In the genomic region with DNA sequence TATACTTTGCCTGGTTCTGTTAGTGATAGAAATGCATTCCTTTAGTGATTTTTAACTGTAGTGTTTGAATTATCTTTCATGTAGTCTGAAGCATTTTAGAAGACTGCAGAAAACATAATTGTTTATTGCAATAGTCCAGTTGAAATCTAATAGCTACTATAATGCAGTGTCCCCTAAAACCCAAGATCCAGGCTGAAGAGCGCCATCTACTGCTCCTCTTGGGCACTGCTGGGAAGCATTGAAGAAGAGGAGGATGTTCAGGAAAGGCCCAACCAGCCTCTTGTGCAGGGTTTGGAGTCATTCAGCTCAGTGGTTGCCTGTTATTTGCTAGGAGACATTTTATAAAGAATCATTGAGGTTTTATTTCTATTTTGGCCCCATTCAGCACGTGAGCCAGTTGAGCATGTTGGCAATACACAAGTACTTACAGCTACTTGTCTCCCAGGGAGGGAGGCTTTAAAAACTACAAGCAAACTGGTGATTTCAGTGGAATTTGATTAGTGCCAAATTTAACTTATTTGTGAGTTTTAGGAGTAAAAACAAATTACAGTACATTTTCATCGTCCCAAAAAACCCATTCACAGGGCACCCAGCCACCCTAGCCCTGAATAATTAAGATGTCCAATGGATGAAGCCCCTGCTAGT, we compare ENCODE assay signal across 8 cellular contexts.
DNase-seq lines count a peak whose midpoint lies in the region; ATAC-seq and TF ChIP-seq lines count a peak whose summit lies in the region.

No MANE protein-coding gene starts in this region.

- H3K4me2 ChIP-seq in KMS-11 = no peak overlapping the region

- intact Hi-C loops in posterior vena cava (cut with DNase I) = loop anchor here (5.0 to 10.0 kb wide), 3 partner anchors 171 to 1347 kb away; partner anchors contain the start of genes ASCC2 (in 1 of the 2) and CABP7 (in 1 of the 2)
- intact Hi-C loops in aorta (cut with DNase I) = loop anchor here (5.0 to 10.0 kb wide), 3 partner anchors 131 to 371 kb away; partner anchors contain the start of gene ASCC2 (in 1 of the 2)

- H3K79me2 ChIP-seq in KMS-11 (ENCODE audit: insufficient read depth, low read depth) = no peaks in the 10 kb centered on the region

- DNase-seq in DMS153 treated with DMSO at 0.1 percent for 48 hours (lab: John Stamatoyannopoulos, UW; ENCODE audit: unreplicated experiment) (peak; percentile 40), SK-N-DZ (ENCODE audit: low spot score) (peak; percentile 63), glomerular visceral epithelial cell (ENCODE audit: extremely low spot score) (peak; percentile 72), posterior vena cava (ENCODE audit: low spot score) (peak; percentile 90), aorta (peak; percentile 66 to 85)
- peak; percentile 59 for DNase-seq in activated naive CD4-positive, alpha-beta T cell treated with anti-CD3 and anti-CD28 coated beads, Interleukin-2, amount 50 U/mL, for 16 hours

- H3K27ac ChIP-seq in KMS-11 (no peak overlapping the region), aorta (ENCODE audit: low read depth in 1 of 2, low read length in 2 of 2) (no peak overlapping the region)

- ATAC-seq in aorta (ENCODE audit: low FRiP score) = peak; percentile 87
- ATAC-seq in GM18867 (IDR thresholded peaks at IDR 0.05; ENCODE audit: unreplicated experiment) = no peak

- H2AFZ ChIP-seq in KMS-11 (ENCODE audit: low read depth) = no peak overlapping the region

- TF ChIP-seq CTCF in KMS-11 (conservative IDR thresholded peaks at IDR 0.05; ENCODE audit: low read depth, low read length) = peak; percentile 98

- no peak overlapping the region for H3K4me3 ChIP-seq in KMS-11 (IDR thresholded peaks at IDR 0.05; ENCODE audit: insufficient read depth, low read depth, low read length)
- H3K4me3 ChIP-seq in aorta (ENCODE audit: low read length in 2 of 2) = no peak overlapping the region

- H3K36me3 ChIP-seq in KMS-11 (ENCODE audit: insufficient read depth) (no peaks in the 10 kb centered on the region), aorta (ENCODE audit: control insufficient read depth in 1 of 2, insufficient read depth in 2 of 2, low read length in 1 of 2) (peaks cover 6 to 7% of the 10 kb centered on the region in 2 donors)

- no peaks in the 10 kb centered on the region for H3K27me3 ChIP-seq in KMS-11 (ENCODE audit: insufficient read depth, low read depth)
- H3K27me3 ChIP-seq in aorta (ENCODE audit: control insufficient read depth in 1 of 2, insufficient read depth in 2 of 2, low read length in 1 of 2) = no peaks in the 10 kb centered on the region

- no peaks in the 10 kb centered on the region for H3K4me1 ChIP-seq in KMS-11 (ENCODE audit: low read depth, poor library complexity, severe bottlenecking)
- no peaks in the 10 kb centered on the region for H3K4me1 ChIP-seq in aorta (ENCODE audit: control insufficient read depth in 1 of 2, insufficient read depth in 2 of 2, low read length in 2 of 2)

- no peaks in the 10 kb centered on the region for H3K9me3 ChIP-seq in aorta (ENCODE audit: control insufficient read depth, low read length)

- no peaks in the 10 kb centered on the region for H4K20me1 ChIP-seq in KMS-11 (ENCODE audit: insufficient read depth)

- no peak overlapping the region for H3K9ac ChIP-seq in KMS-11

- WGBS in aorta, 2 donors = 29 to 39% methylated on average over 3 of the region's 3 CpGs

Comparison
In these comparisons a context has a peak if more than half of its experiments do, and no peak if none do; other contexts are left out.
1. DNase-seq: peak in every context shown above with its lines; median percentile 90 in posterior vena cava; 76 in aorta; 72 in glomerular visceral epithelial cell; 63 in SK-N-DZ; 59 in activated naive CD4-positive, alpha-beta T cell treated with anti-CD3 and anti-CD28 coated beads, Interleukin-2, amount 50 U/mL, for 16 hours; 40 in DMS153 treated with DMSO at 0.1 percent for 48 hours.